8 cellular contexts compared by ENCODE assay signal in genomic region chr2:121699421-121700328, GRCh38. TPM values are rescaled to one million over a fixed set of nuclear protein-coding genes. Genes with fewer than 3 reads are reported as not detected.
DNase-seq lines count a peak whose midpoint lies in the region; ATAC-seq and TF ChIP-seq lines count a peak whose summit lies in the region.

No MANE protein-coding gene starts in this region.

- no peaks in the 10 kb centered on the region for H3K27me3 ChIP-seq in tibial artery

- intact Hi-C loops in posterior vena cava (cut with DNase I) (loop anchor here in 1 of 2 donors (10.0 kb wide), 1 partner anchor 165 kb away; the partner anchor contains the start of gene RNU4ATAC), tibial artery (cut with DNase I; ENCODE audit: low total_unique reads) (no loop called here)

- H3K4me1 ChIP-seq in tibial artery: peaks cover 0 to 22% (median 8%) of the 10 kb centered on the region in 4 donors

- TF ChIP-seq CTCF in epithelial cell of proximal tubule (conservative IDR thresholded peaks at IDR 0.05; ENCODE audit: low read depth, low read length) (no peak), coronary artery (IDR thresholded peaks at IDR 0.05) (no peak), tibial artery (IDR thresholded peaks at IDR 0.05) (no peak)

- H3K9me3 ChIP-seq in tibial artery: no peaks in the 10 kb centered on the region

- no peak for TF ChIP-seq POLR2A in GM18505 (IDR thresholded peaks at IDR 0.05; ENCODE audit: borderline replicate concordance, extremely low read depth, insufficient read depth, insufficient read length)

- peak overlapping the region; percentile 24 for H3K4me3 ChIP-seq in epithelial cell of proximal tubule (ENCODE audit: low read depth, low read length)
- H3K4me3 ChIP-seq in coronary artery: no peak overlapping the region
- no peak overlapping the region for H3K4me3 ChIP-seq in tibial artery

- peak; percentile 35 for DNase-seq in NCI-H510A treated with DMSO at 0.1 percent for 48 hours (lab: John Stamatoyannopoulos, UW)
- peak; percentile 88 for DNase-seq in activated CD8-positive, alpha-beta memory T cell treated with anti-CD3 and anti-CD28 coated beads for 24 hours
- DNase-seq in epithelial cell of proximal tubule (ENCODE audit: low read depth): peak; percentile 84
- DNase-seq in posterior vena cava (ENCODE audit: low spot score): peak; percentile 84
- DNase-seq in coronary artery (ENCODE audit: low spot score): no peak
- DNase-seq in tibial artery: no peak

- H3K36me3 ChIP-seq in tibial artery: no peaks in the 10 kb centered on the region

- peak; percentile 99 for ATAC-seq in GM18505 (IDR thresholded peaks at IDR 0.05; ENCODE audit: unreplicated experiment)
- peak; percentile 96 for ATAC-seq in HG02852 (IDR thresholded peaks at IDR 0.05; ENCODE audit: unreplicated experiment)

- H3K27ac ChIP-seq in coronary artery (no peak overlapping the region), tibial artery (no peak overlapping the region)

RNA-seq across cellular contexts. Expression of gene NIFK, which starts 37.0 kb away (rescaled TPM):
- total RNA-seq in epithelial cell of proximal tubule (60.8 and 116 TPM in 2 replicates), posterior vena cava (10 to 100 TPM; 32.1 to 45.8 TPM)

RNA-seq across cellular contexts. Expression of gene CLASP1, which starts 50.4 kb away (rescaled TPM):
- total RNA-seq in epithelial cell of proximal tubule (26.2 and 35.0 TPM in 2 replicates), posterior vena cava (10 to 100 TPM; 50.4 to 55.8 TPM)

RNA-seq across cellular contexts. Expression of gene TSN, which starts 55.8 kb away (rescaled TPM):
- total RNA-seq in epithelial cell of proximal tubule (60.1 and 66.5 TPM in 2 replicates), posterior vena cava (10 to 100 TPM; 43.8 to 49.5 TPM)

Comparison
In these comparisons a context has a peak if more than half of its experiments do, and no peak if none do; other contexts are left out.
1. DNase-seq: peak in NCI-H510A treated with DMSO at 0.1 percent for 48 hours (single experiment), activated CD8-positive, alpha-beta memory T cell treated with anti-CD3 and anti-CD28 coated beads for 24 hours (single experiment), epithelial cell of proximal tubule (single experiment) and posterior vena cava (single experiment); none in coronary artery (single experiment) and tibial artery (0 of 2).